ENCODE assay signal across 2 cellular contexts in the genomic region with DNA sequence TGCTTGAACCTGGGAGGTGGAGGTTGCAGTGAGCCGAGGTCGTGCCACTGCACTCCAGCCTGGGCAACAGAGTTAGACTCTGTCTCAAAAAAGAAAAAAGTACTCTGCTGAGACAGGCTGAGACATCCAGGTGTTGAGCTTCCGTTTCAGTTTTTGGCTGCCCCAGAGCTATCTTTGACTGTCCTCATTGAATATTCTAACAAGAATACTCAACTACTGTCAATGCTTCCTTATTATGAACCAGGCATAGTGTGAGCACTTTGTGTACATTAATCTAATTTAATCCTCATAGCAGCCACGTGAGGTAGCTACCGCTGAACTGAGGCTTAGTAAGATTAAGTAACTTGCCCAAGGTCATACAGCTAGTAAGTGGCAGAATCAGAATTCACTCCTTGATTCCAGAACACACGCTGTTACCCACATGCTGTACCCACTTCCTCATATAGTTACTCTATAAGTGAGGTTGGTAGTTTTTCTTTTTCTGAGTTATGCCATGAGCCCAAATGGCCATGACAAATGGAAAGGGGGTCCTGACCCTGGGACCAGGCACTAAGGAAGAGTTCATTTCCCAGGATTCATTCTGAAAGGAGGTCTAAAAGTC.
TF ChIP-seq lines count a peak whose summit lies in the region.

No MANE protein-coding gene starts in this region.

TF ChIP-seq in GM12891, 5 proteins besides CTCF, POLR2A, EP300 and RAD21:
- TF ChIP-seq POLR2AphosphoS5 (IDR thresholded peaks at IDR 0.05; ENCODE audit: low read depth, low read length): no peak
- peak; percentile 67; the same call in 1 of the 2 replicates for TF ChIP-seq SPI1 (IDR thresholded peaks at IDR 0.05; ENCODE audit: low read depth, low read length)
- TF ChIP-seq PAX5 (IDR thresholded peaks at IDR 0.05; ENCODE audit: insufficient read depth, low read length, severe bottlenecking): no peak
- TF ChIP-seq POU2F2 (IDR thresholded peaks at IDR 0.05; ENCODE audit: low read depth, low read length): no peak
- no peak for TF ChIP-seq TAF1 (IDR thresholded peaks at IDR 0.05; ENCODE audit: low read depth, low read length)

TF ChIP-seq in GM12878, 131 proteins besides CTCF, POLR2A, EP300 and RAD21:
- no peak for TF ChIP-seq SMC3 (IDR thresholded peaks at IDR 0.05; ENCODE audit: borderline replicate concordance, low read length)
- TF ChIP-seq SP1 (IDR thresholded peaks at IDR 0.05; ENCODE audit: low read depth, low read length): no peak
- peak; percentile 19; the same call in 1 of the 2 replicates for TF ChIP-seq SPI1 (IDR thresholded peaks at IDR 0.05; ENCODE audit: borderline replicate concordance, insufficient read depth, low read depth, low read length)
